20 cellular contexts compared by ENCODE assay signal in genomic region chr2:239160226-239161143, GRCh38.
DNase-seq lines count a peak whose midpoint lies in the region; ATAC-seq and TF ChIP-seq lines count a peak whose summit lies in the region.
"Had no signal": no experiment of that assay in that cellular context is flagged by ENCODE, and none has a peak within 500 bp of the region (broad histone marks: within the 10 kb centered on the region; RNA-seq: fewer than 3 reads in every experiment).

No MANE protein-coding gene starts in this region.

- H3K9me3 Mint-ChIP-seq in activated naive CD4-positive, alpha-beta T cell treated with anti-CD3 and anti-CD28 coated beads, Interleukin-2, amount 10 ng/mL, durations not matched to agents 7 days and 5 days = peaks cover 3% of the 10 kb centered on the region
- H3K9me3 Mint-ChIP-seq: CD8-positive, alpha-beta memory T cell; nephron had no signal

- no peaks in the 10 kb centered on the region for H3K27me3 Mint-ChIP-seq in activated naive CD4-positive, alpha-beta T cell treated with anti-CD3 and anti-CD28 coated beads, Interleukin-2, amount 10 ng/mL, durations not matched to agents 7 days and 5 days
- H3K27me3 Mint-ChIP-seq: CD8-positive, alpha-beta memory T cell had no signal

- H3K27me3 ChIP-seq in RWPE2 (ENCODE audit: insufficient read depth, poor library complexity, severe bottlenecking) = no peaks in the 10 kb centered on the region
- no peaks in the 10 kb centered on the region for H3K27me3 ChIP-seq in left lung
- no peaks in the 10 kb centered on the region for H3K27me3 ChIP-seq in tibial artery

- H3K27ac ChIP-seq in RWPE2 (ENCODE audit: poor library complexity, severe bottlenecking) = no peak overlapping the region
- H3K27ac ChIP-seq in left lung = no peak overlapping the region
- H3K27ac ChIP-seq in tibial artery = no peak overlapping the region
- H3K27ac ChIP-seq: PC-9 had no signal

- H3K4me3 ChIP-seq in RWPE2 (ENCODE audit: severe bottlenecking) = no peak overlapping the region
- H3K4me3 ChIP-seq in left lung = no peak overlapping the region
- H3K4me3 ChIP-seq in tibial artery = no peak overlapping the region
- H3K4me3 ChIP-seq: HAP-1, PC-9 had no signal

- H3K4me1 ChIP-seq in RWPE2 (ENCODE audit: insufficient read depth, poor library complexity, severe bottlenecking) (no peaks in the 10 kb centered on the region), left lung (peaks cover 0 to 9% of the 10 kb centered on the region in 2 donors), tibial artery (peaks cover 0 to 6% (median 0%) of the 10 kb centered on the region in 4 donors)
- H3K4me1 ChIP-seq: HAP-1 had no signal

- peak; percentile 19 for DNase-seq in activated naive CD4-positive, alpha-beta T cell treated with anti-CD3 and anti-CD28 coated beads, Interleukin-2, amount 10 ng/mL, durations not matched to agents 7 days and 5 days
- no peak for DNase-seq in activated naive CD4-positive, alpha-beta T cell treated with Interleukin-2 at 50 U/mL for 16 hours
- peak; percentile 25 for DNase-seq in RWPE2 (ENCODE audit: low spot score)
- DNase-seq in left lung = peak; percentile 25 to 41
- DNase-seq in tibial artery = peak; percentile 14 to 51
- no peak for DNase-seq in occipital lobe (lab: John Stamatoyannopoulos, UW)
- DNase-seq in activated CD4-positive, alpha-beta T cell treated with anti-CD3 and anti-CD28 coated beads for 48 hours = no peak
- no peak for DNase-seq in NCI-H1092 (lab: John Stamatoyannopoulos, UW)
- DNase-seq: ACHN; DMS79; Karpas-422; NCI-H1105 treated with DMSO at 0.1 percent for 48 hours; NCI-H2171; NCI-H774; PC-9; stimulated activated naive CD8-positive, alpha-beta T cell treated with anti-CD3 and anti-CD28 coated beads, Interleukin-15, Interleukin-2, amounts not matched to agents 100 U/mL and 50 U/mL, for 24 hours had no signal

- H3K36me3 ChIP-seq in RWPE2 (ENCODE audit: low read depth) (no peaks in the 10 kb centered on the region), left lung (peaks cover 0 to 61% of the 10 kb centered on the region in 2 donors), tibial artery (peaks cover 29 to 51% (median 40%) of the 10 kb centered on the region in 3 donors)
- H3K36me3 ChIP-seq: HAP-1 had no signal

- no peak for TF ChIP-seq CTCF in RWPE2 (IDR thresholded peaks at IDR 0.05; ENCODE audit: poor library complexity, severe bottlenecking)
- no peak for TF ChIP-seq CTCF in left lung (IDR thresholded peaks at IDR 0.05)
- no peak for TF ChIP-seq CTCF in tibial artery (IDR thresholded peaks at IDR 0.05)

- H3K9me3 ChIP-seq in RWPE2 (ENCODE audit: severe bottlenecking) = no peaks in the 10 kb centered on the region
- no peaks in the 10 kb centered on the region for H3K9me3 ChIP-seq in left lung
- no peaks in the 10 kb centered on the region for H3K9me3 ChIP-seq in tibial artery
- H3K9me3 ChIP-seq: HAP-1 had no signal

- no peak overlapping the region for H3K27ac Mint-ChIP-seq in activated naive CD4-positive, alpha-beta T cell treated with anti-CD3 and anti-CD28 coated beads, Interleukin-2, amount 10 ng/mL, durations not matched to agents 7 days and 5 days
- H3K27ac Mint-ChIP-seq: nephron had no signal

- H3K36me3 Mint-ChIP-seq in activated naive CD4-positive, alpha-beta T cell treated with anti-CD3 and anti-CD28 coated beads, Interleukin-2, amount 10 ng/mL, durations not matched to agents 7 days and 5 days = peaks cover 75% of the 10 kb centered on the region

- CTCF ChIA-PET in activated naive CD4-positive, alpha-beta T cell treated with anti-CD3 and anti-CD28 coated beads, Interleukin-2, amount 10 ng/mL, durations not matched to agents 7 days and 5 days (lab: Charles Lee) = no interaction called here

- intact Hi-C loops in left lung (cut with DNase I) = no loop called here
- intact Hi-C loops in tibial artery (cut with DNase I; ENCODE audit: low total_unique reads) = loop anchor here (5.0 kb wide), 1 partner anchor 232 kb away; no protein-coding TSS in a partner anchor

- no peak overlapping the region for H3K4me3 Mint-ChIP-seq in activated naive CD4-positive, alpha-beta T cell treated with anti-CD3 and anti-CD28 coated beads, Interleukin-2, amount 10 ng/mL, durations not matched to agents 7 days and 5 days
- H3K4me3 Mint-ChIP-seq: nephron had no signal

- peaks cover 20% of the 10 kb centered on the region for H3K4me1 Mint-ChIP-seq in activated naive CD4-positive, alpha-beta T cell treated with anti-CD3 and anti-CD28 coated beads, Interleukin-2, amount 10 ng/mL, durations not matched to agents 7 days and 5 days
- H3K4me1 Mint-ChIP-seq: nephron had no signal

- ATAC-seq in RWPE2 (ENCODE audit: low read depth) = no peak
- ATAC-seq in left lung = no peak
- ATAC-seq: SK-N-SH treated with all-trans-retinoic acid at 6 μM for 48 hours had no signal

Comparison
In these comparisons a context has a peak if more than half of its experiments do, and no peak if none do; other contexts are left out.
1. DNase-seq: peak in activated naive CD4-positive, alpha-beta T cell treated with anti-CD3 and anti-CD28 coated beads, Interleukin-2, amount 10 ng/mL, durations not matched to agents 7 days and 5 days (single experiment), RWPE2 (single experiment), left lung (2 of 2) and tibial artery (2 of 2); none in activated naive CD4-positive, alpha-beta T cell treated with Interleukin-2 at 50 U/mL for 16 hours (single experiment), occipital lobe (single experiment), activated CD4-positive, alpha-beta T cell treated with anti-CD3 and anti-CD28 coated beads for 48 hours (single experiment) and NCI-H1092 (single experiment).